9 cellular contexts compared by ENCODE assay signal in genomic region chrX:10199212-10199611, GRCh38. TPM values are rescaled to one million over a fixed set of nuclear protein-coding genes. Genes with fewer than 3 reads are reported as not detected.
DNase-seq lines count a peak whose midpoint lies in the region; ATAC-seq and TF ChIP-seq lines count a peak whose summit lies in the region.
"Had no signal": no experiment of that assay in that cellular context is flagged by ENCODE, and none has a peak within 500 bp of the region (broad histone marks: within the 10 kb centered on the region; RNA-seq: fewer than 3 reads in every experiment).

No MANE protein-coding gene starts in this region.

- H3K9me3 Mint-ChIP-seq in CD4-positive, alpha-beta T cell = no peaks in the 10 kb centered on the region
- no peaks in the 10 kb centered on the region for H3K9me3 Mint-ChIP-seq in activated T-cell treated with anti-CD3 and anti-CD28 coated beads, Interleukin-2, amount 50 U/mL, for 24 hours

- intact Hi-C loops in CD4-positive, alpha-beta T cell (cut with DNase I, micrococcal nuclease) = no loop called here

- no peaks in the 10 kb centered on the region for H3K36me3 Mint-ChIP-seq in CD4-positive, alpha-beta T cell (ENCODE audit: low read depth)
- H3K36me3 Mint-ChIP-seq in activated T-cell treated with anti-CD3 and anti-CD28 coated beads, Interleukin-2, amount 50 U/mL, for 24 hours (ENCODE audit: low read depth) = no peaks in the 10 kb centered on the region

- H3K27ac ChIP-seq in CD4-positive, alpha-beta T cell (ENCODE audit: low read depth, low read length) = no peak overlapping the region

- H3K27me3 ChIP-seq in CD4-positive, alpha-beta T cell (ENCODE audit: control insufficient read depth, insufficient read depth, low read length) = no peaks in the 10 kb centered on the region

- no peaks in the 10 kb centered on the region for H3K9me3 ChIP-seq in CD4-positive, alpha-beta T cell (ENCODE audit: control insufficient read depth, low read length)

- no peak overlapping the region for H3K4me3 Mint-ChIP-seq in CD4-positive, alpha-beta T cell
- no peak overlapping the region for H3K4me3 Mint-ChIP-seq in activated T-cell treated with anti-CD3 and anti-CD28 coated beads, Interleukin-2, amount 50 U/mL, for 24 hours

- DNase-seq in CD4-positive, alpha-beta T cell = no peak
- DNase-seq in MV-4-11 (lab: John Stamatoyannopoulos, UW) = peak; percentile 97
- DNase-seq in germinal center (ENCODE audit: low spot score) = peak; percentile 60
- no peak for DNase-seq in stimulated activated CD4-positive, alpha-beta T cell treated with anti-CD3 and anti-CD28 coated beads, Interleukin-12 subunit alpha, Interleukin-12 subunit beta, amount 100 ng/mL, for 4 hours
- DNase-seq in activated T-cell treated with anti-CD3 and anti-CD28 coated beads, Interleukin-2, amount 50 U/mL, for 24 hours = no peak
- no peak for DNase-seq in stimulated activated CD4-positive, alpha-beta T cell treated with anti-CD3 and anti-CD28 coated beads, Interleukin-4, amount 100 ng/mL, for 24 hours
- DNase-seq in DMS153 (lab: John Stamatoyannopoulos, UW) = no peak
- DNase-seq: stimulated activated CD4-positive, alpha-beta T cell treated with anti-CD3 and anti-CD28 coated beads, Interleukin-2, amount 100 ng/mL, for 48 hours had no signal

- peaks cover 5% of the 10 kb centered on the region for H3K4me1 Mint-ChIP-seq in CD4-positive, alpha-beta T cell (ENCODE audit: low read depth)
- peaks cover 2% of the 10 kb centered on the region for H3K4me1 Mint-ChIP-seq in activated T-cell treated with anti-CD3 and anti-CD28 coated beads, Interleukin-2, amount 50 U/mL, for 24 hours (ENCODE audit: low read depth)

- no peak overlapping the region for H3K27ac Mint-ChIP-seq in CD4-positive, alpha-beta T cell
- H3K27ac Mint-ChIP-seq in activated T-cell treated with anti-CD3 and anti-CD28 coated beads, Interleukin-2, amount 50 U/mL, for 24 hours = no peak overlapping the region

- H3K27me3 Mint-ChIP-seq in CD4-positive, alpha-beta T cell = peaks cover 4% of the 10 kb centered on the region
- H3K27me3 Mint-ChIP-seq in activated T-cell treated with anti-CD3 and anti-CD28 coated beads, Interleukin-2, amount 50 U/mL, for 24 hours = peaks cover 30% of the 10 kb centered on the region

- POLR2A ChIA-PET in CD4-positive, alpha-beta T cell (lab: Charles Lee) = no interaction called here

- CTCF ChIA-PET in CD4-positive, alpha-beta T cell (lab: Charles Lee) = interaction anchor here (1.2 kb wide), 1 partner anchor 9 kb away, joined by 3 read pairs; no protein-coding TSS in a partner anchor

- peak; percentile 11 for ATAC-seq in CD4-positive, alpha-beta T cell (ENCODE audit: poor library complexity)
- peak; percentile 85 for ATAC-seq in GM21367 (IDR thresholded peaks at IDR 0.05; ENCODE audit: unreplicated experiment)

- no peak for TF ChIP-seq CTCF in CD4-positive, alpha-beta T cell (IDR thresholded peaks at IDR 0.05)

RNA-seq across cellular contexts. Expression of gene CLCN4, which starts 42.4 kb away (rescaled TPM):
- total RNA-seq in CD4-positive, alpha-beta T cell = not detected

Comparison
In these comparisons a context has a peak if more than half of its experiments do, and no peak if none do; other contexts are left out.
1. DNase-seq: peak in MV-4-11 (single experiment) and germinal center (single experiment); none in CD4-positive, alpha-beta T cell (0 of 10), stimulated activated CD4-positive, alpha-beta T cell treated with anti-CD3 and anti-CD28 coated beads, Interleukin-12 subunit alpha, Interleukin-12 subunit beta, amount 100 ng/mL, for 4 hours (single experiment), activated T-cell treated with anti-CD3 and anti-CD28 coated beads, Interleukin-2, amount 50 U/mL, for 24 hours (single experiment), stimulated activated CD4-positive, alpha-beta T cell treated with anti-CD3 and anti-CD28 coated beads, Interleukin-4, amount 100 ng/mL, for 24 hours (single experiment) and DMS153 (single experiment).